In genomic region chr14:31026076-31026394, GRCh38 we compare ENCODE assay signal across 8 cellular contexts. TPM values are rescaled to one million over a fixed set of nuclear protein-coding genes. Genes with fewer than 3 reads are reported as not detected.
DNase-seq lines count a peak whose midpoint lies in the region; ATAC-seq and TF ChIP-seq lines count a peak whose summit lies in the region.

A gene with protein sequence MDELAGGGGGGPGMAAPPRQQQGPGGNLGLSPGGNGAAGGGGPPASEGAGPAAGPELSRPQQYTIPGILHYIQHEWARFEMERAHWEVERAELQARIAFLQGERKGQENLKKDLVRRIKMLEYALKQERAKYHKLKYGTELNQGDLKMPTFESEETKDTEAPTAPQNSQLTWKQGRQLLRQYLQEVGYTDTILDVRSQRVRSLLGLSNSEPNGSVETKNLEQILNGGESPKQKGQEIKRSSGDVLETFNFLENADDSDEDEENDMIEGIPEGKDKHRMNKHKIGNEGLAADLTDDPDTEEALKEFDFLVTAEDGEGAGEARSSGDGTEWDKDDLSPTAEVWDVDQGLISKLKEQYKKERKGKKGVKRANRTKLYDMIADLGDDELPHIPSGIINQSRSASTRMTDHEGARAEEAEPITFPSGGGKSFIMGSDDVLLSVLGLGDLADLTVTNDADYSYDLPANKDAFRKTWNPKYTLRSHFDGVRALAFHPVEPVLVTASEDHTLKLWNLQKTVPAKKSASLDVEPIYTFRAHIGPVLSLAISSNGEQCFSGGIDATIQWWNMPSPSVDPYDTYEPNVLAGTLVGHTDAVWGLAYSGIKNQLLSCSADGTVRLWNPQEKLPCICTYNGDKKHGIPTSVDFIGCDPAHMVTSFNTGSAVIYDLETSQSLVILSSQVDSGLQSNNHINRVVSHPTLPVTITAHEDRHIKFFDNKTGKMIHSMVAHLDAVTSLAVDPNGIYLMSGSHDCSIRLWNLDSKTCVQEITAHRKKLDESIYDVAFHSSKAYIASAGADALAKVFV (minus strand): TSS chr14:31026379. CDS start chr14:31026185, 194 bp downstream.

- TF ChIP-seq POLR2A in esophagus squamous epithelium (IDR thresholded peaks at IDR 0.05) = peak in 2 of 4 donors; percentile 25 to 61

- peak within 1 kb of the TSS; percentile 86 to 99 (median 90) for H3K4me3 ChIP-seq in esophagus squamous epithelium
- H3K4me3 ChIP-seq in neuronal stem cell (ENCODE audit: low read length in 2 of 2) = peak within 1 kb of the TSS; percentile 99

- H3K27ac ChIP-seq in RWPE1 (peak within 1 kb of the TSS; percentile 99), esophagus squamous epithelium (peak within 1 kb of the TSS; percentile 98 to 100 (median 100)), neuronal stem cell (replicated peaks; ENCODE audit: low read length) (peak within 1 kb of the TSS; percentile 93)

- POLR2A ChIA-PET in RWPE1 (lab: Yijun Ruan, JAX; ENCODE audit: low non-redundant PET) = interaction anchor here (0.5 to 1.0 kb wide), 6 partner anchors 10 to 395 kb away, joined by 3 to 9 read pairs (median 4); partner anchors contain the start of gene HEATR5A

- peak within 1 kb of the TSS; percentile 100 for H2BK5ac ChIP-seq in neuronal stem cell (ENCODE audit: low read length)

- CTCF ChIA-PET in RWPE1 (lab: Yijun Ruan, JAX) = interaction anchor here (0.8 to 1.0 kb wide), 2 partner anchors 35 to 56 kb away, joined by 3 read pairs; no protein-coding TSS in a partner anchor

- intact Hi-C loops in esophagus squamous epithelium (cut with DNase I) = no loop called here

- TF ChIP-seq CTCF in RWPE1 (conservative IDR thresholded peaks at IDR 0.05; ENCODE audit: low read depth) (no peak), esophagus squamous epithelium (IDR thresholded peaks at IDR 0.05) (no peak)

- H3K4me1 ChIP-seq in esophagus squamous epithelium (peaks cover 7 to 30% (median 18%) of the 10 kb centered on the region in 3 donors), neuronal stem cell (ENCODE audit: control insufficient read depth in 2 of 2, insufficient read depth in 1 of 2, low read depth in 1 of 2, low read length in 2 of 2) (peaks cover 2 to 6% of the 10 kb centered on the region in 2 donors)

- H3K14ac ChIP-seq in neuronal stem cell (ENCODE audit: low read length) = peak within 1 kb of the TSS; percentile 96

- peaks cover 5% of the 10 kb centered on the region for H3K79me1 ChIP-seq in neuronal stem cell (ENCODE audit: low read depth, low read length)

- peak within 1 kb of the TSS; percentile 93 for H3K4ac ChIP-seq in neuronal stem cell (ENCODE audit: low read length)

- peak within 1 kb of the TSS; percentile 73 for H2BK12ac ChIP-seq in neuronal stem cell (ENCODE audit: low read length)

- no peaks in the 10 kb centered on the region for H3K27me3 ChIP-seq in esophagus squamous epithelium
- H3K27me3 ChIP-seq in neuronal stem cell (ENCODE audit: control insufficient read depth in 3 of 3, insufficient read depth in 3 of 3, low read depth in 1 of 3, low read length in 3 of 3) = no peaks in the 10 kb centered on the region

- WGBS in esophagus squamous epithelium, 2 donors = no CpG with 5 or more reads among the region's 29 CpGs
- WGBS in neuronal stem cell (ENCODE audit: extremely low coverage in 2 of 2, insufficient read length in 2 of 2, insufficient replicate concordance in 1 of 2), 2 donors = no CpG with 5 or more reads among the region's 29 CpGs

- H3K23ac ChIP-seq in neuronal stem cell (ENCODE audit: low read depth, low read length, poor library complexity) = peak within 1 kb of the TSS; percentile 99

- H2AK5ac ChIP-seq in neuronal stem cell (ENCODE audit: low read depth, low read length) = peak within 1 kb of the TSS; percentile 99

- H3K9me3 ChIP-seq in esophagus squamous epithelium (no peaks in the 10 kb centered on the region), neuronal stem cell (replicated peaks in 1 of 2; ENCODE audit: control insufficient read depth in 2 of 2, insufficient read depth in 1 of 2, low read depth in 1 of 2, low read length in 2 of 2) (peaks cover 0 to 11% of the 10 kb centered on the region in 2 donors)

- peak within 1 kb of the TSS; percentile 100 for H3K18ac ChIP-seq in neuronal stem cell (ENCODE audit: low read length)

- H2BK15ac ChIP-seq in neuronal stem cell (ENCODE audit: low read length) = no peak within 1 kb of the TSS

- peaks cover 0 to 18% (median 0%) of the 10 kb centered on the region in 3 donors for H3K36me3 ChIP-seq in esophagus squamous epithelium
- peaks cover 0 to 21% of the 10 kb centered on the region in 2 donors for H3K36me3 ChIP-seq in neuronal stem cell (replicated peaks in 1 of 2; ENCODE audit: control insufficient read depth in 2 of 2, insufficient read depth in 2 of 2, low read length in 2 of 2)

- ATAC-seq in GM21390 (IDR thresholded peaks at IDR 0.05; ENCODE audit: unreplicated experiment) (peak; percentile 19), GM21367 (IDR thresholded peaks at IDR 0.05; ENCODE audit: unreplicated experiment) (no peak)

- peak within 1 kb of the TSS; percentile 88 for H2AFZ ChIP-seq in neuronal stem cell (ENCODE audit: low read length)

- peak within 1 kb of the TSS; percentile 67 for H3K4me2 ChIP-seq in neuronal stem cell (ENCODE audit: insufficient read depth, low read length, poor library complexity, severe bottlenecking)

- DNase-seq in RWPE1 (ENCODE audit: low spot score) (no peak), esophagus squamous epithelium (lab: John Stamatoyannopoulos, UW) (no peak), neuronal stem cell (ENCODE audit: low spot score) (no peak), OCI-M1 (lab: John Stamatoyannopoulos, UW) (no peak), GDM1 (lab: John Stamatoyannopoulos, UW) (no peak), cerebellar cortex (ENCODE audit: low spot score) (no peak)

- peak within 1 kb of the TSS; percentile 91 for H2BK120ac ChIP-seq in neuronal stem cell (ENCODE audit: low read depth, low read length)

- H3K9ac ChIP-seq in neuronal stem cell (ENCODE audit: low read depth, low read length, poor library complexity) = peak within 1 kb of the TSS; percentile 100

- peak within 1 kb of the TSS; percentile 65 for H4K8ac ChIP-seq in neuronal stem cell (ENCODE audit: low read depth, low read length)

- peak within 1 kb of the TSS; percentile 53 for H4K91ac ChIP-seq in neuronal stem cell (ENCODE audit: low read depth, low read length, poor library complexity)

RNA-seq across cellular contexts. Expression of the gene that starts here (rescaled TPM):
- total RNA-seq in esophagus squamous epithelium = 10 to 100 TPM; 11.6 to 47.7 (median 38.9) TPM
- 25.3 TPM for polyA plus RNA-seq in neuronal stem cell (2013, experiment 1 of 2)
- 24.7 TPM for polyA plus RNA-seq in neuronal stem cell (2013, experiment 2 of 2)
